In genomic region chr1:227265891-227266290, GRCh38 we compare ENCODE assay signal across 26 cellular contexts. TPM values are rescaled to one million over a fixed set of nuclear protein-coding genes. Genes with fewer than 3 reads are reported as not detected.
DNase-seq lines count a peak whose midpoint lies in the region; ATAC-seq, FAIRE-seq and TF ChIP-seq lines count a peak whose summit lies in the region.
"Had no signal": no experiment of that assay in that cellular context is flagged by ENCODE, and none has a peak within 500 bp of the region (broad histone marks: within the 10 kb centered on the region; RNA-seq: fewer than 3 reads in every experiment).

No MANE protein-coding gene starts in this region.

- H3K27me3 ChIP-seq in dorsolateral prefrontal cortex, result no peaks in the 10 kb centered on the region
- H3K27me3 ChIP-seq: BLaER1 treated with 17β-estradiol and CSF1 and Interleukin-3, amounts not matched to agents 10 nM and 100 nM had no signal

- ATAC-seq in GM21515 (IDR thresholded peaks at IDR 0.05; ENCODE audit: unreplicated experiment), result no peak
- ATAC-seq: A549; CD8-positive, alpha-beta T cell; GM12878 had no signal

- DNase-seq in D721Med (ENCODE audit: insufficient read length, low spot score) (no peak), dorsolateral prefrontal cortex (no peak), retinal pigment epithelial cell (ENCODE audit: low read depth) (peak; percentile 9), cerebellum (ENCODE audit: low spot score) (no peak), activated gamma-delta T cell (lab: John Stamatoyannopoulos, UW) (no peak)
- DNase-seq: AML-193; Caco-2; Calu3; CD4-positive, alpha-beta T cell; CD8-positive, alpha-beta T cell; DMS 273 treated with DMSO at 0.1 percent for 48 hours; DMS153; DMS53; DMS79; DND-41; EL; GDM1 had no signal

- TF ChIP-seq CTCF in D721Med (IDR thresholded peaks at IDR 0.05; ENCODE audit: insufficient read depth, missing control alignments), result no peak
- TF ChIP-seq CTCF in dorsolateral prefrontal cortex (IDR thresholded peaks at IDR 0.05 in 54 of 56, conservative IDR thresholded peaks at IDR 0.05 in 2 of 56; ENCODE audit: low read depth in 1 of 56, partially characterized antibody in 56 of 56), result no peak
- TF ChIP-seq CTCF in retinal pigment epithelial cell (conservative IDR thresholded peaks at IDR 0.05; ENCODE audit: low read depth, low read length), result no peak

- FAIRE-seq in D721Med (lab: Jason Lieb, UNC), result peak; percentile 21
- FAIRE-seq: GM12878, GM12892, GM18507, GM19239 had no signal

- H3K27ac ChIP-seq in dorsolateral prefrontal cortex, result peak overlapping the region in 30 of 59 donors; percentile 0 to 82 (median 44)
- H3K27ac ChIP-seq: 22Rv1; A549; BLaER1 treated with 17β-estradiol and CSF1 and Interleukin-3, amounts not matched to agents 10 nM and 100 nM; C4-2B had no signal

- H3K4me3 ChIP-seq in dorsolateral prefrontal cortex (peak overlapping the region in 1 of 59 donors; percentile 2), retinal pigment epithelial cell (ENCODE audit: low read length) (no peak overlapping the region)
- H3K4me3 ChIP-seq: A549; BLaER1 treated with 17β-estradiol and CSF1 and Interleukin-3, amounts not matched to agents 10 nM and 100 nM; GM12878 had no signal

- intact Hi-C loops in dorsolateral prefrontal cortex (cut with DNase I), result loop anchor here in 1 of 2 donors (5.0 kb wide), 1 partner anchor 46 kb away; no protein-coding TSS in a partner anchor

RNA-seq across cellular contexts. Expression of gene CDC42BPA, which starts 52.4 kb away (rescaled TPM):
- 100 to 1,000 TPM in 119 of 120 experiments, 10 to 100 TPM in 1; 97.5 to 158 (median 125) TPM for total RNA-seq in dorsolateral prefrontal cortex
- 233 TPM for total RNA-seq in cerebellum
